ENCODE assay signal across 35 cellular contexts in the genomic region with DNA sequence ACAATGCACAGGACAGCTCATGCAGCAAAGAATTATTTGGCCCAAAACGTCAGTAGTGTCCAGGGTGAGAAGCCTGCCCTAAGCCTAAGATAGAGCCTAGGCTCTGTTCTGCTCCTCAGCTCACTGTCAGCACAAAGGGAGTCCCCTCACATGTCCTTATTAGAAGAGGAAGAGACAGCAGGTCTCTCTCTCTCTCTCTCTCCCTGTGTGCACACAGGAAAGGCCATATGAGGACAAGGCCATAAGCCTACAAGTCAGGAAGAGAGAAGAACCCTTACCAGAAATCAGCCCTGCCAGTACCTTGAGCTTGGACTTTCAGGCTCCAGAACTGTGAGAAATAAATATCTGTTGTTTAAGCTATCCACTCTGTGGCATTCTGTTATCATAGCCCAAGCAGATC. TPM values are rescaled to one million over a fixed set of nuclear protein-coding genes. Genes with fewer than 3 reads are reported as not detected.
"Had no signal": no experiment of that assay in that cellular context is flagged by ENCODE, and none has a peak within 500 bp of the region (broad histone marks: within the 10 kb centered on the region; RNA-seq: fewer than 3 reads in every experiment).

No MANE protein-coding gene starts in this region.

- H3K36me3 ChIP-seq: ascending aorta, cardiac muscle cell, Peyer's patch, SJSA1 had no signal

- H3K9me3 ChIP-seq: ascending aorta, Peyer's patch, SJSA1, SK-N-SH had no signal

- H3K36me3 Mint-ChIP-seq: activated naive CD4-positive, alpha-beta T cell treated with anti-CD3 and anti-CD28 coated beads, Interleukin-2, amount 50 U/mL, for 24 hours; activated naive CD8-positive, alpha-beta T cell treated with anti-CD3 and anti-CD28 coated beads, Interleukin-2, amount 10 ng/mL, durations not matched to agents 7 days and 5 days had no signal

- DNase-seq: activated CD4-positive, alpha-beta T cell treated with anti-CD3 and anti-CD28 coated beads for 36 hours; activated CD4-positive, alpha-beta T cell treated with anti-CD3 and anti-CD28 coated beads, Interleukin-2, amount 10 ng/mL, durations not matched to agents 7 days and 5 days; activated CD4-positive, alpha-beta T cell treated with anti-CD3 and anti-CD28 coated beads, Interleukin-2, amount 50 U/mL, for 48 hours; activated CD8-positive, alpha-beta T cell treated with anti-CD3 and anti-CD28 coated beads, Interleukin-2, amount 10 ng/mL, durations not matched to agents 7 days and 5 days; activated gamma-delta T cell; activated naive CD4-positive, alpha-beta T cell treated with Interleukin-2 at 50 U/mL for 16 hours; activated naive CD8-positive, alpha-beta T cell treated with anti-CD3 and anti-CD28 coated beads, Interleukin-2, amount 10 ng/mL, durations not matched to agents 7 days and 5 days; activated T-cell treated with anti-CD3 and anti-CD28 coated beads, Interleukin-2, amount 50 U/mL, for 24 hours; amygdala; Karpas-422; KBM-7; MM.1S; NCI-H1105; NCI-H1417 treated with DMSO at 0.1 percent for 48 hours; NCI-H187 treated with DMSO at 0.1 percent for 48 hours; NCI-H2081 treated with DMSO at 0.1 percent for 48 hours; NCI-H226; NCI-H446 treated with DMSO at 0.1 percent for 48 hours; NCI-H69; NK-92 treated with Interleukin-12 subunit alpha and Interleukin-12 subunit beta, amount 100 ng/mL, for 24 hours; PC-3; Peyer's patch; RPMI8226; SHP77 treated with DMSO at 0.1 percent for 48 hours; SK-N-SH; T1000 had no signal

- H3K27ac ChIP-seq: ascending aorta, cardiac muscle cell, Peyer's patch, SJSA1 had no signal

- H3K27me3 Mint-ChIP-seq: activated CD4-positive, alpha-beta T cell treated with anti-CD3 and anti-CD28 coated beads for 36 hours; activated T-cell treated with anti-CD3 and anti-CD28 coated beads, Interleukin-2, amount 50 U/mL, for 24 hours had no signal

- H3K4me3 ChIP-seq: ascending aorta, cardiac muscle cell, Peyer's patch, SJSA1 had no signal

- H3K27me3 ChIP-seq: ascending aorta, Peyer's patch, SJSA1 had no signal

- H3K9me3 Mint-ChIP-seq: activated naive CD4-positive, alpha-beta T cell treated with anti-CD3 and anti-CD28 coated beads, Interleukin-2, amount 50 U/mL, for 24 hours; activated naive CD8-positive, alpha-beta T cell treated with anti-CD3 and anti-CD28 coated beads, Interleukin-2, amount 10 ng/mL, durations not matched to agents 7 days and 5 days; activated T-helper 2 cell treated with anti-CD3 and anti-CD28 coated beads, Interferon-gamma antibody, Interleukin-2, Interleukin-4, amounts not matched to agents 10 μg/mL and 5 μg/mL and 100 μg/mL, durations not matched to agents 14 hours and 24 hours and 36 hours; central memory CD8-positive, alpha-beta T cell had no signal

- H3K27ac Mint-ChIP-seq: activated CD4-positive, alpha-beta T cell treated with anti-CD3 and anti-CD28 coated beads for 36 hours; activated CD4-positive, alpha-beta T cell treated with anti-CD3 and anti-CD28 coated beads, Interleukin-2, amount 10 ng/mL, durations not matched to agents 7 days and 5 days; activated CD8-positive, alpha-beta T cell treated with anti-CD3 and anti-CD28 coated beads, Interleukin-2, amount 10 ng/mL, durations not matched to agents 7 days and 5 days; activated naive CD4-positive, alpha-beta T cell treated with anti-CD3 and anti-CD28 coated beads, Interleukin-2, amount 50 U/mL, for 24 hours; activated naive CD8-positive, alpha-beta T cell treated with anti-CD3 and anti-CD28 coated beads, Interleukin-2, amount 10 ng/mL, durations not matched to agents 7 days and 5 days; activated T-cell treated with anti-CD3 and anti-CD28 coated beads, Interleukin-2, amount 50 U/mL, for 24 hours; activated T-helper 2 cell treated with anti-CD3 and anti-CD28 coated beads, Interferon-gamma antibody, Interleukin-2, Interleukin-4, amounts not matched to agents 10 μg/mL and 5 μg/mL and 100 μg/mL, durations not matched to agents 14 hours and 24 hours and 36 hours; WTC11 had no signal

- H3K4me3 Mint-ChIP-seq: activated CD4-positive, alpha-beta T cell treated with anti-CD3 and anti-CD28 coated beads for 36 hours; activated CD4-positive, alpha-beta T cell treated with anti-CD3 and anti-CD28 coated beads, Interleukin-2, amount 10 ng/mL, durations not matched to agents 7 days and 5 days; activated CD8-positive, alpha-beta T cell treated with anti-CD3 and anti-CD28 coated beads, Interleukin-2, amount 10 ng/mL, durations not matched to agents 7 days and 5 days; activated naive CD4-positive, alpha-beta T cell treated with anti-CD3 and anti-CD28 coated beads, Interleukin-2, amount 50 U/mL, for 24 hours; activated naive CD8-positive, alpha-beta T cell treated with anti-CD3 and anti-CD28 coated beads, Interleukin-2, amount 10 ng/mL, durations not matched to agents 7 days and 5 days; activated T-cell treated with anti-CD3 and anti-CD28 coated beads, Interleukin-2, amount 50 U/mL, for 24 hours; central memory CD8-positive, alpha-beta T cell; WTC11 had no signal

- H3K4me1 ChIP-seq: ascending aorta, Peyer's patch, SJSA1 had no signal

RNA-seq across cellular contexts. Expression of gene FAM184B, which starts 20.4 kb away (rescaled TPM):
- total RNA-seq: activated CD4-positive, alpha-beta T cell treated with anti-CD3 and anti-CD28 coated beads, Interleukin-2, amount 10 ng/mL, durations not matched to agents 7 days and 5 days; activated naive CD8-positive, alpha-beta T cell treated with anti-CD3 and anti-CD28 coated beads, Interleukin-2, amount 10 ng/mL, durations not matched to agents 7 days and 5 days; activated T-helper 2 cell treated with anti-CD3 and anti-CD28 coated beads, Interferon-gamma antibody, Interleukin-2, Interleukin-4, amounts not matched to agents 10 μg/mL and 5 μg/mL and 100 μg/mL, durations not matched to agents 14 hours and 24 hours and 36 hours; ascending aorta; cardiac muscle cell; Peyer's patch; SJSA1; T-helper 1 cell treated with Interleukin-12 subunit alpha and Interleukin-12 subunit beta and Interleukin-4 antibody, amounts not matched to agents 30 ng/mL and 1 ng/mL, for 36 hours; T-helper 2 cell treated with Interferon-gamma antibody and Interleukin-4, amounts not matched to agents 100 ng/mL and 5 ng/mL, for 36 hours had no signal
- polyA plus RNA-seq: cardiac muscle cell, SK-N-SH had no signal

RNA-seq across cellular contexts. Expression of gene NCAPG, which starts 49.7 kb away (rescaled TPM):
- total RNA-seq: ascending aorta had no signal
